In genomic region chr19:55644191-55644833, GRCh38 we compare ENCODE assay signal across 1 cellular context.
TF ChIP-seq lines count a peak whose summit lies in the region.

No MANE protein-coding gene starts in this region.

TF ChIP-seq in endothelial cell of umbilical vein, 7 proteins besides CTCF, POLR2A, EP300 and RAD21:
- no peak for TF ChIP-seq POLR2AphosphoS5 (IDR thresholded peaks at IDR 0.05; ENCODE audit: insufficient read depth, low read depth, low read length)
- TF ChIP-seq JUN (IDR thresholded peaks at IDR 0.05; ENCODE audit: borderline replicate concordance, insufficient read depth, insufficient read length, low read depth), result no peak
- TF ChIP-seq GATA2 (IDR thresholded peaks at IDR 0.05; ENCODE audit: insufficient read depth, insufficient read length, low read depth, low read length), result no peak
- no peak for TF ChIP-seq EZH2 (IDR thresholded peaks at IDR 0.05; ENCODE audit: borderline replicate concordance, low read depth, low read length, severe bottlenecking)
- TF ChIP-seq FOS (IDR thresholded peaks at IDR 0.05; ENCODE audit: borderline replicate concordance, insufficient read depth, low read length), result no peak
